In the genomic region with DNA sequence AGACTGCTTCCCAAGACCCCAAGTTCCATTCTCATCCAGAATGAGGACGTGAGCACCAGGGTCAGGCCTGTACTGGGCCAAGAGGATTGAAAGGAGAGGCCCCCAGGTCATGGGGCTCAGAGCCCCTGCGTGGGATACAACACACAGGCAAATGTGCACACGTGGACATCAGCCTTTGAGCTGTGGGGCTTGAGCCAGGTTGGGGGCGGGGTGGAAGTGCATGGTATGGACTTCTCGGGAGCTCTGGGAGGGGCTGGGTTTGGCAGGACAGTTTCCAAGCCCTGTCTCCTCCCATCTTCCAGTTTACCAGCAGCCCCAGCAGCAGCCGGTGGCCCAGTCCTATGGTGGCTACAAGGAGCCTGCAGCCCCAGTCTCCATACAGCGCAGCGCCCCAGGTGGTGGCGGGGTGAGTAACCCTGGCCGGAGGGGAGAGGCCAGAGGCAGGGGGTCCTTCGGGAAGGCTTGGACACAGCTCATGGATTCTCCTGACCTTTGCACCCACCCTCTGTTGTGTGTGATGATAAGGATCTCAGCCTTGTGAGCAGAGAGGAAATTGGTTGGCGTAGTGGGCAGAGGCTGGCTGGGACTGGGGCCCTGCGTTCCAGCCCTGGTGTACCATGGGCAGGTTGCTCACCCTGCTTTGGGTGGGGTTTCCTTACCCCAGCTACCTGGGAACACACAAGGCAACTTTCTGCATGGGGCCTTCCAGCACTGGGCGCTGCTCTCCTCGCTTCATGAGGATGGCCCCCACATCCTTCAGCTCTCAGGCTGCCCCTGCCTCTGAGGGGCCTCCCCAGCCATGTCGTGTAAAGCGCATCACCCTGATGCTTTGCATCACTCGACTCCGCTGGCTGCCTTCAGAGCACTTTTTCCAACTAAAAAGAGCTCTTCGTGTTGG, we compare ENCODE assay signal across 14 cellular contexts. TPM values are rescaled to one million over a fixed set of nuclear protein-coding genes. Genes with fewer than 3 reads are reported as not detected.
DNase-seq lines count a peak whose midpoint lies in the region; ATAC-seq and TF ChIP-seq lines count a peak whose summit lies in the region.
"Had no signal": no experiment of that assay in that cellular context is flagged by ENCODE, and none has a peak within 500 bp of the region (broad histone marks: within the 10 kb centered on the region; RNA-seq: fewer than 3 reads in every experiment).

No MANE protein-coding gene starts in this region.

- H3K4me1 ChIP-seq in BE2C (peaks cover 32% of the 10 kb centered on the region), colonic mucosa (peaks cover 3% of the 10 kb centered on the region)

- H3K27me3 Mint-ChIP-seq in HFFc6 (ENCODE audit: insufficient read depth) (peaks cover 28% of the 10 kb centered on the region), MCF 10A (ENCODE audit: insufficient read depth, unreplicated experiment) (no peaks in the 10 kb centered on the region)
- H3K27me3 Mint-ChIP-seq in natural killer cell treated with Interleukin-12 subunit alpha and Interleukin-12 subunit beta and Interleukin-15 and Interleukin-18, amount 100 ng/mL, for 72 hours = no peaks in the 10 kb centered on the region
- H3K27me3 Mint-ChIP-seq: CD4-positive, alpha-beta T cell had no signal

- no peak overlapping the region for H3K27ac Mint-ChIP-seq in HFFc6
- H3K27ac Mint-ChIP-seq in natural killer cell treated with Interleukin-12 subunit alpha and Interleukin-12 subunit beta and Interleukin-15 and Interleukin-18, amount 100 ng/mL, for 72 hours = peak overlapping the region; percentile 22 to 23
- H3K27ac Mint-ChIP-seq in MCF 10A (ENCODE audit: low read depth, unreplicated experiment) = no peak overlapping the region

- no peak overlapping the region for H3K4me3 ChIP-seq in BE2C (ENCODE audit: low read depth, low read length)
- H3K4me3 ChIP-seq in colonic mucosa = no peak overlapping the region

- peaks cover 10% of the 10 kb centered on the region; the same call in 1 of the 2 replicates for H3K4me1 Mint-ChIP-seq in HFFc6 (ENCODE audit: low read depth)
- H3K4me1 Mint-ChIP-seq in natural killer cell treated with Interleukin-12 subunit alpha and Interleukin-12 subunit beta and Interleukin-15 and Interleukin-18, amount 100 ng/mL, for 72 hours (ENCODE audit: low read depth in 2 of 2) = peaks cover 17 to 44% of the 10 kb centered on the region in 2 donors
- H3K4me1 Mint-ChIP-seq in MCF 10A (ENCODE audit: insufficient read depth, unreplicated experiment) = no peaks in the 10 kb centered on the region

- ATAC-seq in natural killer cell treated with Interleukin-12 subunit alpha and Interleukin-12 subunit beta and Interleukin-15 and Interleukin-18, amount 100 ng/mL, for 72 hours = no peak
- no peak for ATAC-seq in HG02885 (IDR thresholded peaks at IDR 0.05; ENCODE audit: poor library complexity, unreplicated experiment)

- H3K36me3 ChIP-seq in BE2C (peaks cover 3% of the 10 kb centered on the region; the same call in 1 of the 2 replicates), colonic mucosa (peaks cover 39% of the 10 kb centered on the region)

- H3K27ac ChIP-seq in colonic mucosa = no peak overlapping the region
- H3K27ac ChIP-seq: WERI-Rb-1 had no signal

- H3K9me3 ChIP-seq in BE2C = no peaks in the 10 kb centered on the region
- no peaks in the 10 kb centered on the region for H3K9me3 ChIP-seq in colonic mucosa

- POLR2A ChIA-PET in MCF 10A (lab: Yijun Ruan, JAX) = interaction anchor here (0.7 kb wide), 1 partner anchor 43 kb away, joined by 3 read pairs; no protein-coding TSS in a partner anchor

- DNase-seq in BE2C (peak; percentile 83), HFFc6 (no peak), colonic mucosa (peak; percentile 73), MCF 10A (ENCODE audit: unreplicated experiment) (no peak), dermis blood vessel endothelial cell (no peak), nucleus accumbens (lab: John Stamatoyannopoulos, UW) (no peak)
- DNase-seq in natural killer cell treated with Interleukin-12 subunit alpha and Interleukin-12 subunit beta and Interleukin-15 and Interleukin-18, amount 100 ng/mL, for 72 hours (ENCODE audit: low spot score) = no peak
- DNase-seq: effector memory CD4-positive, alpha-beta T cell; midbrain; NCI-H446 treated with DMSO at 0.1 percent for 48 hours; WERI-Rb-1 had no signal

- H3K4me3 Mint-ChIP-seq in HFFc6 = 0 out of 2 replicates have a peak overlapping the region, but pooled peaks have one; percentile 24
- no peak overlapping the region for H3K4me3 Mint-ChIP-seq in natural killer cell treated with Interleukin-12 subunit alpha and Interleukin-12 subunit beta and Interleukin-15 and Interleukin-18, amount 100 ng/mL, for 72 hours
- no peak overlapping the region for H3K4me3 Mint-ChIP-seq in MCF 10A (ENCODE audit: unreplicated experiment)
- H3K4me3 Mint-ChIP-seq: CD4-positive, alpha-beta T cell had no signal

- TF ChIP-seq CTCF in BE2C (IDR thresholded peaks at IDR 0.05; ENCODE audit: low read depth, low read length) = peak; percentile 70
- peak; percentile 40 for TF ChIP-seq CTCF in HFFc6 (IDR thresholded peaks at IDR 0.05)
- no peak for TF ChIP-seq CTCF in colonic mucosa (IDR thresholded peaks at IDR 0.05)
- no peak for TF ChIP-seq CTCF in MCF 10A (IDR thresholded peaks at IDR 0.05; ENCODE audit: unreplicated experiment)

- CTCF ChIA-PET in MCF 10A (lab: Yijun Ruan, JAX) = interaction anchor here (0.6 kb wide), 1 partner anchor 238 kb away, joined by 4 read pairs; no protein-coding TSS in a partner anchor

- no TSS peak for BruUV-seq in MCF 10A (replicated peaks; lab: Mats Ljungman, UMichigan)

- peaks cover 43% of the 10 kb centered on the region for H3K36me3 Mint-ChIP-seq in HFFc6 (ENCODE audit: low read depth)
- H3K36me3 Mint-ChIP-seq in natural killer cell treated with Interleukin-12 subunit alpha and Interleukin-12 subunit beta and Interleukin-15 and Interleukin-18, amount 100 ng/mL, for 72 hours = peaks cover 7% of the 10 kb centered on the region
- peaks cover 75% of the 10 kb centered on the region for H3K36me3 Mint-ChIP-seq in MCF 10A (ENCODE audit: insufficient read depth, unreplicated experiment)

- H3K9me3 Mint-ChIP-seq in HFFc6 (no peaks in the 10 kb centered on the region; the same call in 1 of the 2 replicates), MCF 10A (ENCODE audit: unreplicated experiment) (no peaks in the 10 kb centered on the region)
- H3K9me3 Mint-ChIP-seq in natural killer cell treated with Interleukin-12 subunit alpha and Interleukin-12 subunit beta and Interleukin-15 and Interleukin-18, amount 100 ng/mL, for 72 hours = no peaks in the 10 kb centered on the region
- H3K9me3 Mint-ChIP-seq: CD4-positive, alpha-beta T cell had no signal

- H3K27me3 ChIP-seq in BE2C (no peaks in the 10 kb centered on the region), colonic mucosa (no peaks in the 10 kb centered on the region)

- peak overlapping the region in 1 of 2 donors; percentile 40 for H3K9ac ChIP-seq in colonic mucosa (ENCODE audit: low read depth in 2 of 2, low read length in 2 of 2)

- intact Hi-C loops in colonic mucosa (cut with DNase I) = no loop called here
- intact Hi-C loops in MCF 10A (cut with micrococcal nuclease) = no loop called here

RNA-seq across cellular contexts. Expression of a gene that starts 45.1 kb away (rescaled TPM):
- polyA plus RNA-seq in BE2C (2012; ENCODE audit: insufficient read depth, insufficient read length, low read depth) = 76.5 TPM
- 100 to 1,000 TPM; 428 to 517 (median 484) TPM for total RNA-seq in HFFc6 (2021; fragmentation: NEBNext Ultra II Directional; extraction: Animal tissue kit (Norgen Biotek cat#: 25700))
- total RNA-seq in colonic mucosa (100 to 1,000 TPM; 297 to 330 TPM), MCF 10A (2022) (65.1 and 68.1 TPM in 2 replicates), dermis blood vessel endothelial cell (104 and 199 TPM in 2 replicates)
- 100 to 1,000 TPM; 214 to 390 TPM for total RNA-seq in natural killer cell treated with Interleukin-12 subunit alpha and Interleukin-12 subunit beta and Interleukin-15 and Interleukin-18, amount 100 ng/mL, for 72 hours

RNA-seq across cellular contexts. Expression of a gene that starts 52.2 kb away (rescaled TPM):
- not detected for polyA plus RNA-seq in BE2C (2012; ENCODE audit: insufficient read depth, insufficient read length, low read depth)
- not detected for total RNA-seq in HFFc6 (2021; fragmentation: NEBNext Ultra II Directional; extraction: Animal tissue kit (Norgen Biotek cat#: 25700))
- total RNA-seq in colonic mucosa = not detected
- under 1 TPM in 1 of 2 donors, not detected in 1; 0.12 TPM for total RNA-seq in natural killer cell treated with Interleukin-12 subunit alpha and Interleukin-12 subunit beta and Interleukin-15 and Interleukin-18, amount 100 ng/mL, for 72 hours
- not detected in 2 replicates for total RNA-seq in MCF 10A (2022)
- not detected in 2 replicates for total RNA-seq in dermis blood vessel endothelial cell
- total RNA-seq: CD4-positive, alpha-beta T cell; M059J had no signal

Comparison
In these comparisons a context has a peak if more than half of its experiments do, and no peak if none do; other contexts are left out.
1. DNase-seq: peak in BE2C (single experiment) and colonic mucosa (single experiment); none in HFFc6 (single experiment), natural killer cell treated with Interleukin-12 subunit alpha and Interleukin-12 subunit beta and Interleukin-15 and Interleukin-18, amount 100 ng/mL, for 72 hours (single experiment), MCF 10A (single experiment), dermis blood vessel endothelial cell (single experiment) and nucleus accumbens (0 of 56).
2. CTCF ChIP-seq: peak in BE2C (single experiment) and HFFc6 (single experiment); none in colonic mucosa (single experiment) and MCF 10A (single experiment).
3. H3K27ac Mint-ChIP-seq: peak in natural killer cell treated with Interleukin-12 subunit alpha and Interleukin-12 subunit beta and Interleukin-15 and Interleukin-18, amount 100 ng/mL, for 72 hours (2 of 2); none in HFFc6 (single experiment) and MCF 10A (single experiment).